Comparison of ENCODE assay signal across 8 cellular contexts in genomic region chr2:9631484-9631819, GRCh38. TPM values are rescaled to one million over a fixed set of nuclear protein-coding genes. Genes with fewer than 3 reads are reported as not detected.
A peak's percentile ranks its signal among the peaks of the same experiment; 100 is the strongest.
DNase-seq lines count a peak whose midpoint lies in the region; ATAC-seq lines count a peak whose summit lies in the region.

No MANE protein-coding gene starts in this region.

- peak overlapping the region; percentile 91 for H3K27ac ChIP-seq in angular gyrus (ENCODE audit: low read depth, low read length)
- H3K27ac ChIP-seq in layer of hippocampus (ENCODE audit: low read depth, low read length): peak overlapping the region; percentile 94
- peak overlapping the region; percentile 89 for H3K27ac ChIP-seq in temporal lobe (ENCODE audit: low read depth, low read length)

- H3K27me3 Mint-ChIP-seq in activated CD4-positive, alpha-beta T cell treated with anti-CD3 and anti-CD28 coated beads for 36 hours: no peaks in the 10 kb centered on the region

- ATAC-seq in activated CD4-positive, alpha-beta T cell treated with anti-CD3 and anti-CD28 coated beads for 36 hours: no peak
- ATAC-seq in HG02870 (IDR thresholded peaks at IDR 0.05; ENCODE audit: unreplicated experiment) (no peak), HG03108 (IDR thresholded peaks at IDR 0.05; ENCODE audit: unreplicated experiment) (no peak)

- peak overlapping the region; percentile 53 for H3K27ac Mint-ChIP-seq in activated CD4-positive, alpha-beta T cell treated with anti-CD3 and anti-CD28 coated beads for 36 hours

- intact Hi-C loops in activated CD4-positive, alpha-beta T cell treated with anti-CD3 and anti-CD28 coated beads for 36 hours (cut with DNase I, micrococcal nuclease): loop anchor here (1.0 to 5.0 kb wide), 18 partner anchors 10 to 817 kb away; partner anchors contain the start of genes IAH1 (in 2 of the 2), KIDINS220 (in 1 of the 2), MBOAT2 (in 1 of the 2) and ODC1 (in 1 of the 2)

- H3K4me1 Mint-ChIP-seq in activated CD4-positive, alpha-beta T cell treated with anti-CD3 and anti-CD28 coated beads for 36 hours: peaks cover 39% of the 10 kb centered on the region

- CTCF ChIA-PET in activated CD4-positive, alpha-beta T cell treated with anti-CD3 and anti-CD28 coated beads for 36 hours (lab: Charles Lee): interaction anchor here (1.1 to 1.9 kb wide), 2 partner anchors 72 to 76 kb away, joined by 3 to 8 read pairs; partner anchors contain the start of gene ADAM17

- peaks cover 37% of the 10 kb centered on the region for H3K36me3 Mint-ChIP-seq in activated CD4-positive, alpha-beta T cell treated with anti-CD3 and anti-CD28 coated beads for 36 hours (ENCODE audit: low read depth)

- H3K9me3 Mint-ChIP-seq in activated CD4-positive, alpha-beta T cell treated with anti-CD3 and anti-CD28 coated beads for 36 hours (ENCODE audit: low read depth): no peaks in the 10 kb centered on the region

- POLR2A ChIA-PET in activated CD4-positive, alpha-beta T cell treated with anti-CD3 and anti-CD28 coated beads for 36 hours (lab: Charles Lee): interaction anchor here (0.6 to 2.0 kb wide), 12 partner anchors 10 to 139 kb away, joined by 3 to 21 read pairs (median 4); partner anchors contain the start of gene ADAM17

- no peaks in the 10 kb centered on the region for H3K27me3 ChIP-seq in layer of hippocampus (ENCODE audit: control insufficient read depth, insufficient read depth, low read length)

- DNase-seq in activated CD4-positive, alpha-beta T cell treated with anti-CD3 and anti-CD28 coated beads for 36 hours: no peak
- no peak for DNase-seq in activated CD4-positive, alpha-beta T cell treated with anti-CD3 and anti-CD28 coated beads, Interleukin-2, amount 50 U/mL, for 4 hours
- DNase-seq in DMS 273 treated with DMSO at 0.1 percent for 48 hours (lab: John Stamatoyannopoulos, UW): no peak

- peak overlapping the region; percentile 99 for H3K4me3 Mint-ChIP-seq in activated CD4-positive, alpha-beta T cell treated with anti-CD3 and anti-CD28 coated beads for 36 hours

RNA-seq across cellular contexts. Expression of gene YWHAQ, which starts 0.7 kb away (rescaled TPM):
- 100 to 1,000 TPM; 370 to 508 TPM for total RNA-seq in activated CD4-positive, alpha-beta T cell treated with anti-CD3 and anti-CD28 coated beads for 36 hours
- 517 TPM for total RNA-seq in temporal lobe
